Comparison of ENCODE assay signal across 8 cellular contexts in genomic region chr1:205226868-205227583, GRCh38. TPM values are rescaled to one million over a fixed set of nuclear protein-coding genes. Genes with fewer than 3 reads are reported as not detected.
DNase-seq lines count a peak whose midpoint lies in the region; ATAC-seq, FAIRE-seq and TF ChIP-seq lines count a peak whose summit lies in the region.

No MANE protein-coding gene starts in this region.

- H3K4me1 ChIP-seq in RWPE2 (ENCODE audit: insufficient read depth, poor library complexity, severe bottlenecking) (peaks cover 19% of the 10 kb centered on the region), endothelial cell of umbilical vein (ENCODE audit: control insufficient read depth, extremely low read depth, insufficient read depth, low read length) (peaks cover 17% of the 10 kb centered on the region)

- CTCF ChIA-PET in endothelial cell of umbilical vein (lab: Charles Lee): interaction anchor here (0.8 to 2.1 kb wide), 9 partner anchors 8 to 420 kb away, joined by 3 to 14 read pairs (median 5); partner anchors contain the start of gene RBBP5

- H3K79me2 ChIP-seq in endothelial cell of umbilical vein (ENCODE audit: control insufficient read depth, insufficient read depth, low read length): no peaks in the 10 kb centered on the region

- peak overlapping the region; percentile 80 for H3K4me3 Mint-ChIP-seq in nephron progenitor cell

- DNase-seq in activated CD8-positive, alpha-beta memory T cell treated with anti-CD3 and anti-CD28 coated beads for 24 hours: peak; percentile 38
- no peak for DNase-seq in activated CD8-positive, alpha-beta memory T cell treated with anti-CD3 and anti-CD28 coated beads, Interleukin-2, amount 50 U/mL, for 4 hours
- DNase-seq in RWPE2 (ENCODE audit: low spot score) (no peak), endothelial cell of umbilical vein (ENCODE audit: low read depth, low spot score) (peak; percentile 37), nephron progenitor cell (no peak)
- no peak for DNase-seq in stimulated activated CD4-positive, alpha-beta T cell treated with anti-CD3 and anti-CD28 coated beads, Interleukin-12 subunit alpha, Interleukin-12 subunit beta, amount 100 ng/mL, for 4 hours

- H3K27me3 Mint-ChIP-seq in nephron progenitor cell (ENCODE audit: low read depth, poor library complexity): peaks cover 51% of the 10 kb centered on the region

- no peaks in the 10 kb centered on the region for H3K9me1 ChIP-seq in endothelial cell of umbilical vein (replicated peaks; ENCODE audit: control insufficient read depth, extremely low read depth, insufficient read depth, low read length)

- H3K36me3 ChIP-seq in RWPE2 (ENCODE audit: low read depth) (no peaks in the 10 kb centered on the region), endothelial cell of umbilical vein (ENCODE audit: control insufficient read depth in 2 of 2, extremely low read depth in 1 of 2, insufficient read depth in 2 of 2, low read length in 2 of 2) (no peaks in the 10 kb centered on the region)

- H3K36me3 Mint-ChIP-seq in nephron progenitor cell (ENCODE audit: low read depth): no peaks in the 10 kb centered on the region

- no peaks in the 10 kb centered on the region for H3K27me3 ChIP-seq in RWPE2 (ENCODE audit: insufficient read depth, poor library complexity, severe bottlenecking)
- peaks cover 17 to 36% of the 10 kb centered on the region in 2 experiments for H3K27me3 ChIP-seq in endothelial cell of umbilical vein (ENCODE audit: control insufficient read depth in 2 of 2, insufficient read depth in 2 of 2, low read length in 2 of 2)

- ATAC-seq in RWPE2 (ENCODE audit: low read depth) (peak; percentile 35), GM18909 (IDR thresholded peaks at IDR 0.05; ENCODE audit: poor library complexity, unreplicated experiment) (no peak), GM19023 (IDR thresholded peaks at IDR 0.05; ENCODE audit: unreplicated experiment) (no peak)

- peak; percentile 63 for FAIRE-seq in endothelial cell of umbilical vein (lab: Jason Lieb, UNC)

- peaks cover 35% of the 10 kb centered on the region for H3K4me1 Mint-ChIP-seq in nephron progenitor cell

- intact Hi-C loops in endothelial cell of umbilical vein (cut with micrococcal nuclease): loop anchor here (1.0 kb wide), 3 partner anchors 16 to 105 kb away; partner anchors contain the start of gene DSTYK

- H3K9me3 Mint-ChIP-seq in nephron progenitor cell: no peaks in the 10 kb centered on the region

- TF ChIP-seq POLR2A in endothelial cell of umbilical vein (IDR thresholded peaks at IDR 0.05; ENCODE audit: low read depth, low read length): no peak

- H3K27ac ChIP-seq in RWPE2 (ENCODE audit: poor library complexity, severe bottlenecking) (peak overlapping the region; percentile 76), endothelial cell of umbilical vein (ENCODE audit: insufficient read depth, low read depth, low read length) (no peak overlapping the region)

- no TSS peak for BruUV-seq in endothelial cell of umbilical vein (replicated peaks; lab: Mats Ljungman, UMichigan)

- TF ChIP-seq CTCF in RWPE2 (IDR thresholded peaks at IDR 0.05; ENCODE audit: poor library complexity, severe bottlenecking): no peak
- no peak for TF ChIP-seq CTCF in endothelial cell of umbilical vein (IDR thresholded peaks at IDR 0.05; ENCODE audit: extremely low read depth in 1 of 2, insufficient read depth in 1 of 2, low read depth in 1 of 2, low read length in 2 of 2)
- TF ChIP-seq CTCF in nephron progenitor cell (IDR thresholded peaks at IDR 0.05): no peak

- dilution Hi-C loops in endothelial cell of umbilical vein (cut with MboI; ENCODE audit: extremely low pct_ligation_motif_present, low sequenced_read_pairs): no loop called here

- POLR2A ChIA-PET in endothelial cell of umbilical vein (lab: Charles Lee): no interaction called here

- H3K9me3 ChIP-seq in RWPE2 (ENCODE audit: severe bottlenecking): no peaks in the 10 kb centered on the region
- H3K9me3 ChIP-seq in endothelial cell of umbilical vein (replicated peaks; ENCODE audit: control insufficient read depth, insufficient read depth, low read length): no peaks in the 10 kb centered on the region

- H2AFZ ChIP-seq in endothelial cell of umbilical vein (ENCODE audit: low read depth, low read length): peak overlapping the region; percentile 87

- peak overlapping the region; percentile 80 for H3K4me2 ChIP-seq in endothelial cell of umbilical vein (ENCODE audit: insufficient read depth, low read length)

- no peak overlapping the region for H3K27ac Mint-ChIP-seq in nephron progenitor cell

- no peaks in the 10 kb centered on the region for H4K20me1 ChIP-seq in endothelial cell of umbilical vein (replicated peaks; ENCODE audit: control insufficient read depth, extremely low read depth, insufficient read depth, low read length)

- no peak overlapping the region for H3K9ac ChIP-seq in endothelial cell of umbilical vein (replicated peaks; ENCODE audit: extremely low read depth, insufficient read depth, low read length)

- peak overlapping the region; percentile 50 for H3K4me3 ChIP-seq in RWPE2 (ENCODE audit: severe bottlenecking)
- peak overlapping the region; percentile 49 to 64 (median 60) for H3K4me3 ChIP-seq in endothelial cell of umbilical vein (replicated peaks in 1 of 3; ENCODE audit: insufficient read depth in 1 of 3, low read depth in 1 of 3, low read length in 3 of 3)

TF ChIP-seq in endothelial cell of umbilical vein, 7 proteins besides CTCF, POLR2A, EP300 and RAD21:
- TF ChIP-seq MAX (IDR thresholded peaks at IDR 0.05; ENCODE audit: insufficient read depth, insufficient read length): no peak
- TF ChIP-seq FOS (IDR thresholded peaks at IDR 0.05; ENCODE audit: borderline replicate concordance, insufficient read depth, low read length): no peak
- no peak for TF ChIP-seq EZH2 (IDR thresholded peaks at IDR 0.05; ENCODE audit: borderline replicate concordance, low read depth, low read length, severe bottlenecking)
- TF ChIP-seq JUN (IDR thresholded peaks at IDR 0.05; ENCODE audit: borderline replicate concordance, insufficient read depth, insufficient read length, low read depth): no peak
- no peak for TF ChIP-seq POLR2AphosphoS5 (IDR thresholded peaks at IDR 0.05; ENCODE audit: insufficient read depth, low read depth, low read length)
- TF ChIP-seq GATA2 (IDR thresholded peaks at IDR 0.05; ENCODE audit: insufficient read depth, insufficient read length, low read depth, low read length): no peak

RNA-seq across cellular contexts. Expression of gene TMCC2, which starts 0.7 kb away (rescaled TPM):
- 2.0 and 2.1 TPM in 2 replicates for total RNA-seq in endothelial cell of umbilical vein
- 2.0 TPM in 2 replicates for polyA plus RNA-seq in endothelial cell of umbilical vein
- 1.8 and 1.9 TPM in 2 replicates for polyA plus RNA-seq in endothelial cell of umbilical vein (2011; cell fraction: cytosol; rRNA removed)
- polyA plus RNA-seq in endothelial cell of umbilical vein (2011; cell fraction: nucleus; rRNA removed): 1.5 and 1.8 TPM in 2 replicates
- 1.2 and 1.4 TPM in 2 replicates for polyA plus RNA-seq in endothelial cell of umbilical vein (2012)
- polyA minus RNA-seq in endothelial cell of umbilical vein: 2.2 and 2.4 TPM in 2 replicates
- 2.8 TPM for polyA minus RNA-seq in endothelial cell of umbilical vein (2011; cell fraction: cytosol; rRNA and poly(A)+ RNA removed)
- polyA minus RNA-seq in endothelial cell of umbilical vein (2011; cell fraction: nucleus; rRNA and poly(A)+ RNA removed): 0.29 and 1.3 TPM in 2 replicates

RNA-seq across cellular contexts. Expression of gene DSTYK, which starts 15.5 kb away (rescaled TPM):
- 8.1 and 8.7 TPM in 2 replicates for total RNA-seq in endothelial cell of umbilical vein
- polyA plus RNA-seq in endothelial cell of umbilical vein: 2.8 and 3.6 TPM in 2 replicates
- 4.0 and 4.2 TPM in 2 replicates for polyA plus RNA-seq in endothelial cell of umbilical vein (2011; cell fraction: cytosol; rRNA removed)
- 4.0 and 4.1 TPM in 2 replicates for polyA plus RNA-seq in endothelial cell of umbilical vein (2011; cell fraction: nucleus; rRNA removed)
- 6.5 and 7.7 TPM in 2 replicates for polyA plus RNA-seq in endothelial cell of umbilical vein (2012)
- 11.0 and 14.9 TPM in 2 replicates for polyA minus RNA-seq in endothelial cell of umbilical vein
- 7.2 TPM for polyA minus RNA-seq in endothelial cell of umbilical vein (2011; cell fraction: cytosol; rRNA and poly(A)+ RNA removed)
- 6.2 and 8.2 TPM in 2 replicates for polyA minus RNA-seq in endothelial cell of umbilical vein (2011; cell fraction: nucleus; rRNA and poly(A)+ RNA removed)

Comparison
In these comparisons a context has a peak if more than half of its experiments do, and no peak if none do; other contexts are left out.
1. DNase-seq: peak in activated CD8-positive, alpha-beta memory T cell treated with anti-CD3 and anti-CD28 coated beads for 24 hours (single experiment) and endothelial cell of umbilical vein (single experiment); none in activated CD8-positive, alpha-beta memory T cell treated with anti-CD3 and anti-CD28 coated beads, Interleukin-2, amount 50 U/mL, for 4 hours (single experiment), RWPE2 (single experiment), nephron progenitor cell (single experiment) and stimulated activated CD4-positive, alpha-beta T cell treated with anti-CD3 and anti-CD28 coated beads, Interleukin-12 subunit alpha, Interleukin-12 subunit beta, amount 100 ng/mL, for 4 hours (single experiment).